In genomic region chr19:35975608-35976214, GRCh38 we compare ENCODE assay signal across 1 cellular context.
TF ChIP-seq lines count a peak whose summit lies in the region.

No MANE protein-coding gene starts in this region.

TF ChIP-seq in endothelial cell of umbilical vein, 7 proteins besides CTCF, POLR2A, EP300 and RAD21:
- TF ChIP-seq MAX (IDR thresholded peaks at IDR 0.05; ENCODE audit: insufficient read depth, insufficient read length) = no peak
- TF ChIP-seq JUN (IDR thresholded peaks at IDR 0.05; ENCODE audit: borderline replicate concordance, insufficient read depth, insufficient read length, low read depth) = no peak
